Comparison of ENCODE assay signal across 14 cellular contexts in the genomic region with DNA sequence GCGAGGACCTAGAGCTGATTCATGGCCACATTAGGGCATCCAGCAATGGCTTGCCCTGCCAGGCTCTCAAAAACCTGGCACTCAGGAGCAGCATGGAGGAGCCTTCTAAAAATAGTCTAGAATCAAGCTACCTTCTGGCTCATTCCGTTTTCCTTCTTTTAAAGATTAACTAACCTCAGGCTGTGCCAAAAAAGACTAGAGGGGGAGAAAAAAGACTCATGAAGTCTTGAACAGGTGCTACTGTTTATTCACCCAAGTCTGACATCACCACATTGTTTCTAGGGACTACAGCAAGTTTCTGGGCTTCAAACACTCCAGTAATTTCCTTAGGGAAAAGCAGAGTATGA.
A peak's percentile ranks its signal among the peaks of the same experiment; 100 is the strongest.
DNase-seq lines count a peak whose midpoint lies in the region; ATAC-seq, FAIRE-seq and TF ChIP-seq lines count a peak whose summit lies in the region.
"Had no signal": no experiment of that assay in that cellular context is flagged by ENCODE, and none has a peak within 500 bp of the region (broad histone marks: within the 10 kb centered on the region; RNA-seq: fewer than 3 reads in every experiment).

No MANE protein-coding gene starts in this region.

- H3K9me3 ChIP-seq in H9 (ENCODE audit: control insufficient read depth, low read depth, low read length), result no peaks in the 10 kb centered on the region
- H3K9me3 ChIP-seq in gastrocnemius medialis, result no peaks in the 10 kb centered on the region

- H3K14ac ChIP-seq in H9 (ENCODE audit: insufficient read depth, low read length), result no peak overlapping the region

- H3K9me3 Mint-ChIP-seq in H9 (no peaks in the 10 kb centered on the region), WTC11 (no peaks in the 10 kb centered on the region)
- H3K9me3 Mint-ChIP-seq: CD4-positive, alpha-beta memory T cell; effector memory CD8-positive, alpha-beta T cell had no signal

- H4K8ac ChIP-seq in H9 (replicated peaks; ENCODE audit: insufficient read length, low read depth, low read length), result no peak overlapping the region

- no peak overlapping the region for H3K23ac ChIP-seq in H9 (ENCODE audit: insufficient read length, low read depth, low read length)

- no peak overlapping the region for H4K91ac ChIP-seq in H9 (ENCODE audit: insufficient read length, low read depth, low read length)

- H3T11ph ChIP-seq in H9 (ENCODE audit: low read length), result no peak overlapping the region

- H3K56ac ChIP-seq in H9 (ENCODE audit: insufficient read length, low read depth, low read length), result no peak overlapping the region

- TF ChIP-seq CTCF in H9 (conservative IDR thresholded peaks at IDR 0.05), result no peak
- TF ChIP-seq CTCF in WTC11 (IDR thresholded peaks at IDR 0.05), result no peak
- TF ChIP-seq CTCF in gastrocnemius medialis (IDR thresholded peaks at IDR 0.05 in 4 of 5, conservative IDR thresholded peaks at IDR 0.05 in 1 of 5), result no peak

- no peak overlapping the region for H2BK12ac ChIP-seq in H9 (ENCODE audit: insufficient read length, low read depth, low read length)

- H2BK20ac ChIP-seq in H9 (ENCODE audit: low read depth, low read length, poor library complexity, severe bottlenecking), result no peak overlapping the region

- no peak overlapping the region for H3K18ac ChIP-seq in H9 (ENCODE audit: insufficient read length, low read depth, low read length)

- no peak overlapping the region for H2BK5ac ChIP-seq in H9 (ENCODE audit: insufficient read length, low read length)

- H3K4me1 ChIP-seq in H9 (ENCODE audit: insufficient read depth, low read length) (peaks cover 8% of the 10 kb centered on the region), gastrocnemius medialis (peaks cover 50 to 62% of the 10 kb centered on the region in 2 donors)

- no peaks in the 10 kb centered on the region for H3K23me2 ChIP-seq in H9 (ENCODE audit: insufficient read length, low read depth, low read length, poor library complexity, severe bottlenecking)

- CTCF ChIA-PET in WTC11 (lab: Charles Lee), result no interaction called here

- H3K27me3 Mint-ChIP-seq in H9 (ENCODE audit: low read depth) (no peaks in the 10 kb centered on the region), WTC11 (ENCODE audit: low read depth) (no peaks in the 10 kb centered on the region)
- H3K27me3 Mint-ChIP-seq: CD4-positive, alpha-beta memory T cell; effector memory CD8-positive, alpha-beta T cell had no signal

- no CpG with 5 or more reads among the region's 2 CpGs for WGBS in H9 (ENCODE audit: extremely low coverage, insufficient read length, low lambda C conversion rate)

- no peaks in the 10 kb centered on the region for H3K79me1 ChIP-seq in H9 (ENCODE audit: insufficient read depth, low read depth, low read length, poor library complexity, severe bottlenecking)

- H3K27me3 ChIP-seq in H9 (ENCODE audit: insufficient read depth, low read length), result no peaks in the 10 kb centered on the region
- H3K27me3 ChIP-seq in gastrocnemius medialis, result no peaks in the 10 kb centered on the region

- H3K4me1 Mint-ChIP-seq in H9, result peaks cover 27 to 37% of the 10 kb centered on the region in 2 experiments
- peaks cover 65% of the 10 kb centered on the region for H3K4me1 Mint-ChIP-seq in WTC11

- no peak overlapping the region for H2BK15ac ChIP-seq in H9 (ENCODE audit: low read depth, low read length)

- no peak overlapping the region for H2AK5ac ChIP-seq in H9 (ENCODE audit: insufficient read length, low read length)

- no peak for TF ChIP-seq POLR2A in gastrocnemius medialis (IDR thresholded peaks at IDR 0.05)

- FAIRE-seq in islet of Langerhans (lab: Jason Lieb, UNC), result peak; percentile 100
- FAIRE-seq: H1 had no signal

- H3K27ac ChIP-seq in H9 (ENCODE audit: insufficient read length, low read depth, low read length) (no peak overlapping the region), gastrocnemius medialis (peak overlapping the region; percentile 81 to 91 (median 86))

- H3K79me2 ChIP-seq in H9 (ENCODE audit: insufficient read depth, low read length), result peaks cover 2% of the 10 kb centered on the region; the same call in 1 of the 2 replicates

- H3K4ac ChIP-seq in H9 (ENCODE audit: low read depth, low read length), result no peak overlapping the region

- no peak overlapping the region for H4K5ac ChIP-seq in H9 (ENCODE audit: insufficient read length, low read depth, low read length)

- DNase-seq in H9 (no peak), WTC11 (ENCODE audit: low spot score) (no peak), gastrocnemius medialis (peak; percentile 65 to 86), GOT3 (lab: John Stamatoyannopoulos, UW) (no peak)
- no peak for DNase-seq in activated CD4-positive, alpha-beta T cell treated with anti-CD3 and anti-CD28 coated beads for 1 hour
- DNase-seq: CD4-positive, alpha-beta memory T cell; effector memory CD8-positive, alpha-beta T cell; IMR-90; NCI-H2081 treated with DMSO at 0.1 percent for 48 hours; stimulated activated CD4-positive, alpha-beta T cell treated with anti-CD3 and anti-CD28 coated beads, Interleukin-15, amount 100 ng/mL, for 24 hours had no signal

- no peaks in the 10 kb centered on the region for H3K36me3 ChIP-seq in gastrocnemius medialis

- POLR2A ChIA-PET in WTC11 (lab: Charles Lee), result no interaction called here

- H4K20me1 ChIP-seq in H9 (ENCODE audit: control insufficient read depth, insufficient read depth, insufficient read length), result no peaks in the 10 kb centered on the region

- no peak overlapping the region for H2AFZ ChIP-seq in H9 (ENCODE audit: low read length)

- no peak overlapping the region for H3K4me2 ChIP-seq in H9 (ENCODE audit: insufficient read depth, insufficient read length, low read length)

- intact Hi-C loops in gastrocnemius medialis (cut with DNase I; ENCODE audit: low total_unique reads), result loop anchor here (5.0 kb wide), 2 partner anchors 123 to 157 kb away; no protein-coding TSS in a partner anchor

- ATAC-seq in WTC11 (no peak), gastrocnemius medialis (peak; percentile 91 to 95), GM19463 (IDR thresholded peaks at IDR 0.05; ENCODE audit: unreplicated experiment) (no peak), HG03039 (IDR thresholded peaks at IDR 0.05; ENCODE audit: unreplicated experiment) (no peak)
- ATAC-seq: effector memory CD8-positive, alpha-beta T cell had no signal

- H3K4me3 ChIP-seq in gastrocnemius medialis, result no peak overlapping the region

- H3K9ac ChIP-seq in H9 (ENCODE audit: extremely low read depth, insufficient read length, low read length), result no peak overlapping the region

- no peak overlapping the region for H2BK120ac ChIP-seq in H9 (ENCODE audit: low read depth, low read length, poor library complexity, severe bottlenecking)

- H3K36me3 Mint-ChIP-seq in H9 (ENCODE audit: insufficient read depth in 1 of 3, low read depth in 3 of 3) (no peaks in the 10 kb centered on the region), WTC11 (no peaks in the 10 kb centered on the region)

- in situ Hi-C loops in gastrocnemius medialis (cut with MboI; ENCODE audit: low sequenced_read_pairs in 4 of 4), result no loop called here

- H3K4me3 Mint-ChIP-seq in H9 (no peak overlapping the region), WTC11 (no peak overlapping the region)
- H3K4me3 Mint-ChIP-seq: effector memory CD8-positive, alpha-beta T cell had no signal

- peak overlapping the region in 2 of 3 experiments; percentile 1 to 17; a peak in 2 of 7 replicates for H3K27ac Mint-ChIP-seq in H9
- H3K27ac Mint-ChIP-seq in WTC11, result peak overlapping the region; percentile 67; the same call in 1 of the 2 replicates

TF ChIP-seq in WTC11, 78 proteins besides CTCF, POLR2A, EP300 and RAD21 (continues in another document):
- TF ChIP-seq, protein P1, sequence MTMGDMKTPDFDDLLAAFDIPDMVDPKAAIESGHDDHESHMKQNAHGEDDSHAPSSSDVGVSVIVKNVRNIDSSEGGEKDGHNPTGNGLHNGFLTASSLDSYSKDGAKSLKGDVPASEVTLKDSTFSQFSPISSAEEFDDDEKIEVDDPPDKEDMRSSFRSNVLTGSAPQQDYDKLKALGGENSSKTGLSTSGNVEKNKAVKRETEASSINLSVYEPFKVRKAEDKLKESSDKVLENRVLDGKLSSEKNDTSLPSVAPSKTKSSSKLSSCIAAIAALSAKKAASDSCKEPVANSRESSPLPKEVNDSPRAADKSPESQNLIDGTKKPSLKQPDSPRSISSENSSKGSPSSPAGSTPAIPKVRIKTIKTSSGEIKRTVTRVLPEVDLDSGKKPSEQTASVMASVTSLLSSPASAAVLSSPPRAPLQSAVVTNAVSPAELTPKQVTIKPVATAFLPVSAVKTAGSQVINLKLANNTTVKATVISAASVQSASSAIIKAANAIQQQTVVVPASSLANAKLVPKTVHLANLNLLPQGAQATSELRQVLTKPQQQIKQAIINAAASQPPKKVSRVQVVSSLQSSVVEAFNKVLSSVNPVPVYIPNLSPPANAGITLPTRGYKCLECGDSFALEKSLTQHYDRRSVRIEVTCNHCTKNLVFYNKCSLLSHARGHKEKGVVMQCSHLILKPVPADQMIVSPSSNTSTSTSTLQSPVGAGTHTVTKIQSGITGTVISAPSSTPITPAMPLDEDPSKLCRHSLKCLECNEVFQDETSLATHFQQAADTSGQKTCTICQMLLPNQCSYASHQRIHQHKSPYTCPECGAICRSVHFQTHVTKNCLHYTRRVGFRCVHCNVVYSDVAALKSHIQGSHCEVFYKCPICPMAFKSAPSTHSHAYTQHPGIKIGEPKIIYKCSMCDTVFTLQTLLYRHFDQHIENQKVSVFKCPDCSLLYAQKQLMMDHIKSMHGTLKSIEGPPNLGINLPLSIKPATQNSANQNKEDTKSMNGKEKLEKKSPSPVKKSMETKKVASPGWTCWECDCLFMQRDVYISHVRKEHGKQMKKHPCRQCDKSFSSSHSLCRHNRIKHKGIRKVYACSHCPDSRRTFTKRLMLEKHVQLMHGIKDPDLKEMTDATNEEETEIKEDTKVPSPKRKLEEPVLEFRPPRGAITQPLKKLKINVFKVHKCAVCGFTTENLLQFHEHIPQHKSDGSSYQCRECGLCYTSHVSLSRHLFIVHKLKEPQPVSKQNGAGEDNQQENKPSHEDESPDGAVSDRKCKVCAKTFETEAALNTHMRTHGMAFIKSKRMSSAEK (CRISPR knock-in tag; IDR thresholded peaks at IDR 0.05; ENCODE audit: borderline replicate concordance), result no peak
- TF ChIP-seq, protein P2, sequence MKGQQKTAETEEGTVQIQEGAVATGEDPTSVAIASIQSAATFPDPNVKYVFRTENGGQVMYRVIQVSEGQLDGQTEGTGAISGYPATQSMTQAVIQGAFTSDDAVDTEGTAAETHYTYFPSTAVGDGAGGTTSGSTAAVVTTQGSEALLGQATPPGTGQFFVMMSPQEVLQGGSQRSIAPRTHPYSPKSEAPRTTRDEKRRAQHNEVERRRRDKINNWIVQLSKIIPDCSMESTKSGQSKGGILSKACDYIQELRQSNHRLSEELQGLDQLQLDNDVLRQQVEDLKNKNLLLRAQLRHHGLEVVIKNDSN (CRISPR knock-in tag; IDR thresholded peaks at IDR 0.05), result no peak
- TF ChIP-seq ZNF416 (CRISPR knock-in tag; IDR thresholded peaks at IDR 0.05), result no peak

Comparison
In these comparisons a context has a peak if more than half of its experiments do, and no peak if none do; other contexts are left out.
1. DNase-seq: peak in gastrocnemius medialis (2 of 2); none in H9 (single experiment), WTC11 (single experiment), activated CD4-positive, alpha-beta T cell treated with anti-CD3 and anti-CD28 coated beads for 1 hour (single experiment) and GOT3 (single experiment).
2. ATAC-seq: peak in gastrocnemius medialis (2 of 2); none in WTC11 (single experiment), GM19463 (single experiment) and HG03039 (single experiment).